Comparison of ENCODE assay signal across 1 cellular context in genomic region chrX:65127804-65128203, GRCh38.
TF ChIP-seq lines count a peak whose summit lies in the region.

No MANE protein-coding gene starts in this region.

TF ChIP-seq in GM23338, 12 proteins besides CTCF, POLR2A, EP300 and RAD21:
- TF ChIP-seq ZNF462 (CRISPR knock-in tag; IDR thresholded peaks at IDR 0.05) = no peak
- TF ChIP-seq CREB1 (CRISPR knock-in tag; IDR thresholded peaks at IDR 0.05; ENCODE audit: low read depth) = no peak
- TF ChIP-seq EZH2phosphoT487 (IDR thresholded peaks at IDR 0.05; ENCODE audit: unreplicated experiment) = no peak
- TF ChIP-seq EZH2 (IDR thresholded peaks at IDR 0.05; ENCODE audit: low read depth, unreplicated experiment) = no peak
- TF ChIP-seq JUNB (IDR thresholded peaks at IDR 0.05; ENCODE audit: unreplicated experiment) = no peak
- no peak for TF ChIP-seq NANOG (IDR thresholded peaks at IDR 0.05; ENCODE audit: borderline replicate concordance)
- TF ChIP-seq REST (IDR thresholded peaks at IDR 0.05; ENCODE audit: unreplicated experiment) = no peak
- no peak for TF ChIP-seq ETS1 (IDR thresholded peaks at IDR 0.05)
- no peak for TF ChIP-seq STAT1 (IDR thresholded peaks at IDR 0.05; ENCODE audit: unreplicated experiment)
- no peak for TF ChIP-seq POLR2AphosphoS5 (IDR thresholded peaks at IDR 0.05; ENCODE audit: low read depth)
- TF ChIP-seq ZNF114 (CRISPR knock-in tag; IDR thresholded peaks at IDR 0.05) = no peak
- TF ChIP-seq ZNF331 (CRISPR knock-in tag; IDR thresholded peaks at IDR 0.05; ENCODE audit: low read depth) = no peak
